In genomic region chr12:75550401-75550851, GRCh38 we compare ENCODE assay signal across 11 cellular contexts. TPM values are rescaled to one million over a fixed set of nuclear protein-coding genes. Genes with fewer than 3 reads are reported as not detected.
DNase-seq lines count a peak whose midpoint lies in the region; ATAC-seq and TF ChIP-seq lines count a peak whose summit lies in the region.
"Had no signal": no experiment of that assay in that cellular context is flagged by ENCODE, and none has a peak within 500 bp of the region (broad histone marks: within the 10 kb centered on the region; RNA-seq: fewer than 3 reads in every experiment).

No MANE protein-coding gene starts in this region.

- no peaks in the 10 kb centered on the region for H3K36me3 Mint-ChIP-seq in progenitor cell of endocrine pancreas (ENCODE audit: insufficient read depth)
- H3K36me3 Mint-ChIP-seq: activated CD4-positive, alpha-beta memory T cell treated with anti-CD3 and anti-CD28 coated beads for 36 hours had no signal

- no peak for TF ChIP-seq CTCF in progenitor cell of endocrine pancreas (IDR thresholded peaks at IDR 0.05; ENCODE audit: unreplicated experiment)

- H3K4me3 Mint-ChIP-seq in progenitor cell of endocrine pancreas (ENCODE audit: low read depth) = peak overlapping the region; percentile 14
- H3K4me3 Mint-ChIP-seq: activated CD4-positive, alpha-beta memory T cell treated with anti-CD3 and anti-CD28 coated beads for 36 hours had no signal

- peak; percentile 12 for DNase-seq in DMS53 (lab: John Stamatoyannopoulos, UW)
- no peak for DNase-seq in DMS53 treated with DMSO at 0.1 percent for 48 hours (lab: John Stamatoyannopoulos, UW; ENCODE audit: unreplicated experiment)
- peak; percentile 95 to 98 for DNase-seq in NCI-H446 (lab: John Stamatoyannopoulos, UW)
- no peak for DNase-seq in Right ventricle myocardium superior
- no peak for DNase-seq in progenitor cell of endocrine pancreas (ENCODE audit: low spot score, unreplicated experiment)
- no peak for DNase-seq in left lobe of liver (ENCODE audit: low spot score)
- DNase-seq in activated CD4-positive, alpha-beta T cell treated with anti-CD3 and anti-CD28 coated beads for 48 hours = no peak
- DNase-seq in GOT3 (lab: John Stamatoyannopoulos, UW) = no peak
- DNase-seq: 8988T; activated CD4-positive, alpha-beta memory T cell treated with anti-CD3 and anti-CD28 coated beads for 36 hours; activated gamma-delta T cell had no signal

- peak overlapping the region; percentile 16 for H3K27ac Mint-ChIP-seq in progenitor cell of endocrine pancreas
- H3K27ac Mint-ChIP-seq: activated CD4-positive, alpha-beta memory T cell treated with anti-CD3 and anti-CD28 coated beads for 36 hours had no signal

- ATAC-seq in Right ventricle myocardium superior (ENCODE audit: poor library complexity) = peak; percentile 77
- no peak for ATAC-seq in left lobe of liver

- H3K9me3 Mint-ChIP-seq in progenitor cell of endocrine pancreas (ENCODE audit: low read depth) = no peaks in the 10 kb centered on the region
- H3K9me3 Mint-ChIP-seq: activated CD4-positive, alpha-beta memory T cell treated with anti-CD3 and anti-CD28 coated beads for 36 hours had no signal

- H3K27me3 Mint-ChIP-seq in progenitor cell of endocrine pancreas = no peaks in the 10 kb centered on the region

- peaks cover 56% of the 10 kb centered on the region for H3K4me1 Mint-ChIP-seq in progenitor cell of endocrine pancreas (ENCODE audit: low read depth)

- intact Hi-C loops in Right ventricle myocardium superior (cut with DNase I) = no loop called here

RNA-seq across cellular contexts. Expression of gene KRR1, which starts 39.0 kb away (rescaled TPM):
- 25.2 TPM for total RNA-seq in Right ventricle myocardium superior
- total RNA-seq in progenitor cell of endocrine pancreas = 71.2 and 71.3 TPM in 2 replicates
- total RNA-seq in left lobe of liver = 18.7 TPM

Comparison
In these comparisons a context has a peak if more than half of its experiments do, and no peak if none do; other contexts are left out.
1. DNase-seq: peak in DMS53 (single experiment) and NCI-H446 (2 of 2); none in DMS53 treated with DMSO at 0.1 percent for 48 hours (single experiment), Right ventricle myocardium superior (single experiment), progenitor cell of endocrine pancreas (single experiment), left lobe of liver (single experiment), activated CD4-positive, alpha-beta T cell treated with anti-CD3 and anti-CD28 coated beads for 48 hours (single experiment) and GOT3 (single experiment).